8 cellular contexts compared by ENCODE assay signal in the genomic region with DNA sequence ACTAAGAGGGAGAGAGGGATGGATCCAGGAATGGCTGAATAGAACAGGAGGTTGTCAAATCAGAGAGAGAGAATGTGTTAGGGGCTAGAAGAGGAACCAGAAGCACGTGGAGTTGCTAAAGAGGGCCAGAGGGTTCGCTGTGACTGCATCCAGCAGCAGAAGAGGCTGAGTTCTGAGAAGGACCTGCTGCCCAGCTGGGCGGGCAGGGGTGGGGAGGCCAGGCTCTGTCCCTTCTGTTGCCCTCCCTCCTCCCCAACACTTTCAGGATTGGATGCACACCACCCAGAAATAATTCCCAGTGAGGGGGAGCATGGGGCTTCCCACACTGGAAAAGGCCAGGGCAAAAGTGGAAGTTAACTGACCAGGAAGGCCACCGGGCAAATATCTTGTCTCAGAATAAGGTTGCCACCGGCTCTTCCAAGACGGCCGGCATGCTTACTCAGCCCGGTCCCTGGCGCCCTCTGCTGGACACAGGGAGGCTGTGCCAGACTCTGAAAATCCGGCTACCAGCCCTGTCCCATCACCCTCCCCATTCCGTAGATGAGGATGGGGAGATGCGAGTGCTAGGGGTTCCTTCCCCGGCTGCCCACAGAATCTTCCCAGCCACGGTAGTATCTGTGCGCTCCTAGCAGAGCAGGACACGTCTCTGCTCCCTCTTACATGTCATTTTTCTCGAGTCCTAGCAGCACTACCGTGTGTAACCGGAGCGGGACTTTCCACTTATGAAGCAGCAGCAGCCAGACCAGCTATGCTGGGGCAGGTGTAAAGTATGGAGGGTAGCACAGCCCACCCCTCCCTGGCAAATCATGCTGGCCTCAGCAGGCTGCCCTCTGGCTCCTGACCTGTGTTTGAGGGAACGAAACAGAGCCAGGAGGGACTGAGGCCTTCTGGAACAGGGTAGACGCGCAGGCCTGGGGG. TPM values are rescaled to one million over a fixed set of nuclear protein-coding genes. Genes with fewer than 3 reads are reported as not detected.
A peak's percentile ranks its signal among the peaks of the same experiment; 100 is the strongest.
DNase-seq lines count a peak whose midpoint lies in the region; ATAC-seq and TF ChIP-seq lines count a peak whose summit lies in the region.

No MANE protein-coding gene starts in this region.

- no peak overlapping the region for H3K4me3 ChIP-seq in BLaER1

- peaks cover 49% of the 10 kb centered on the region for H3K4me1 ChIP-seq in BLaER1

- no peaks in the 10 kb centered on the region for H3K27me3 ChIP-seq in BLaER1

- no peaks in the 10 kb centered on the region for H4K20me1 ChIP-seq in BLaER1

- H3K27me3 Mint-ChIP-seq in WTC11 (ENCODE audit: low read depth) (peaks cover 20% of the 10 kb centered on the region), immature natural killer cell (ENCODE audit: low read depth in 3 of 3) (peaks cover 0 to 4% (median 0%) of the 10 kb centered on the region in 3 donors)

- POLR2A ChIA-PET in WTC11 (lab: Charles Lee): interaction anchor here (0.6 to 1.9 kb wide), 2 partner anchors 72 to 868 kb away, joined by 5 to 13 read pairs; no protein-coding TSS in a partner anchor

- CTCF ChIA-PET in WTC11 (lab: Charles Lee): interaction anchor here (0.6 to 10.3 kb wide), 23 partner anchors 9 to 1107 kb away, joined by 3 to 161 read pairs (median 4); no protein-coding TSS in a partner anchor

- H3K36me3 Mint-ChIP-seq in WTC11 (no peaks in the 10 kb centered on the region), immature natural killer cell (no peaks in the 10 kb centered on the region)

- in situ Hi-C loops in T47D (cut with HindIII; ENCODE audit: low pct_unique_long_range_greater_than_20kb, low sequenced_read_pairs): no loop called here

- H3K9me3 Mint-ChIP-seq in WTC11: no peaks in the 10 kb centered on the region
- H3K9me3 Mint-ChIP-seq in immature natural killer cell: no peaks in the 10 kb centered on the region

- TF ChIP-seq CTCF in WTC11 (IDR thresholded peaks at IDR 0.05): peak; percentile 90

- ATAC-seq in GM21529 (IDR thresholded peaks at IDR 0.05; ENCODE audit: unreplicated experiment) (peak; percentile 69), WTC11 (peak; percentile 71), GM18511 (IDR thresholded peaks at IDR 0.05; ENCODE audit: unreplicated experiment) (no peak)

- no peak overlapping the region for H3K27ac Mint-ChIP-seq in WTC11
- no peak overlapping the region for H3K27ac Mint-ChIP-seq in immature natural killer cell

- DNase-seq in NCI-H1930 (lab: John Stamatoyannopoulos, UW): peak; percentile 48 to 76
- DNase-seq in WTC11 (ENCODE audit: low spot score): peak; percentile 93
- peak; percentile 48 to 80 for DNase-seq in T47D (ENCODE audit: low read depth in 1 of 2, low spot score in 1 of 2)
- DNase-seq in immature natural killer cell: peak; percentile 74 to 81 (median 79)
- DNase-seq in stimulated activated CD4-positive, alpha-beta T cell treated with anti-CD3 and anti-CD28 coated beads, Interleukin-12 subunit alpha, Interleukin-12 subunit beta, amount 100 ng/mL, for 24 hours (ENCODE audit: low read depth in 2 of 2): peak; percentile 69 to 83

- peak overlapping the region; percentile 89 for H3K4me2 ChIP-seq in BLaER1

- peak overlapping the region; percentile 33; the same call in 1 of the 2 replicates for H3K9ac ChIP-seq in BLaER1

- no peaks in the 10 kb centered on the region for H3K9me3 ChIP-seq in BLaER1

- H3K4me3 Mint-ChIP-seq in WTC11 (no peak overlapping the region), immature natural killer cell (no peak overlapping the region)

- H3K4me1 Mint-ChIP-seq in WTC11 (peaks cover 35% of the 10 kb centered on the region), immature natural killer cell (no peaks in the 10 kb centered on the region)

- H3K36me3 ChIP-seq in BLaER1: peaks cover 4% of the 10 kb centered on the region; the same call in 1 of the 2 replicates

- 0 out of 2 replicates have a peak overlapping the region, but pooled peaks have one; percentile 46 for H3K27ac ChIP-seq in BLaER1

TF ChIP-seq in WTC11, 78 proteins besides CTCF, POLR2A, EP300 and RAD21:
- TF ChIP-seq IRF2 (CRISPR knock-in tag; IDR thresholded peaks at IDR 0.05; ENCODE audit: borderline replicate concordance, low read depth): no peak
- TF ChIP-seq, protein P1, sequence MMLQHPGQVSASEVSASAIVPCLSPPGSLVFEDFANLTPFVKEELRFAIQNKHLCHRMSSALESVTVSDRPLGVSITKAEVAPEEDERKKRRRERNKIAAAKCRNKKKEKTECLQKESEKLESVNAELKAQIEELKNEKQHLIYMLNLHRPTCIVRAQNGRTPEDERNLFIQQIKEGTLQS (CRISPR knock-in tag; conservative IDR thresholded peaks at IDR 0.05): no peak
- TF ChIP-seq, protein P2, sequence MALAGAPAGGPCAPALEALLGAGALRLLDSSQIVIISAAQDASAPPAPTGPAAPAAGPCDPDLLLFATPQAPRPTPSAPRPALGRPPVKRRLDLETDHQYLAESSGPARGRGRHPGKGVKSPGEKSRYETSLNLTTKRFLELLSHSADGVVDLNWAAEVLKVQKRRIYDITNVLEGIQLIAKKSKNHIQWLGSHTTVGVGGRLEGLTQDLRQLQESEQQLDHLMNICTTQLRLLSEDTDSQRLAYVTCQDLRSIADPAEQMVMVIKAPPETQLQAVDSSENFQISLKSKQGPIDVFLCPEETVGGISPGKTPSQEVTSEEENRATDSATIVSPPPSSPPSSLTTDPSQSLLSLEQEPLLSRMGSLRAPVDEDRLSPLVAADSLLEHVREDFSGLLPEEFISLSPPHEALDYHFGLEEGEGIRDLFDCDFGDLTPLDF (CRISPR knock-in tag; IDR thresholded peaks at IDR 0.05): no peak
- TF ChIP-seq, protein P3, sequence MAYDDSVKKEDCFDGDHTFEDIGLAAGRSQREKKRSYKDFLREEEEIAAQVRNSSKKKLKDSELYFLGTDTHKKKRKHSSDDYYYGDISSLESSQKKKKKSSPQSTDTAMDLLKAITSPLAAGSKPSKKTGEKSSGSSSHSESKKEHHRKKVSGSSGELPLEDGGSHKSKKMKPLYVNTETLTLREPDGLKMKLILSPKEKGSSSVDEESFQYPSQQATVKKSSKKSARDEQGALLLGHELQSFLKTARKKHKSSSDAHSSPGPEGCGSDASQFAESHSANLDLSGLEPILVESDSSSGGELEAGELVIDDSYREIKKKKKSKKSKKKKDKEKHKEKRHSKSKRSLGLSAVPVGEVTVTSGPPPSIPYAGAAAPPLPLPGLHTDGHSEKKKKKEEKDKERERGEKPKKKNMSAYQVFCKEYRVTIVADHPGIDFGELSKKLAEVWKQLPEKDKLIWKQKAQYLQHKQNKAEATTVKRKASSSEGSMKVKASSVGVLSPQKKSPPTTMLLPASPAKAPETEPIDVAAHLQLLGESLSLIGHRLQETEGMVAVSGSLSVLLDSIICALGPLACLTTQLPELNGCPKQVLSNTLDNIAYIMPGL (CRISPR knock-in tag; IDR thresholded peaks at IDR 0.05): no peak
- TF ChIP-seq ATF1 (CRISPR knock-in tag; IDR thresholded peaks at IDR 0.05): no peak
- TF ChIP-seq JAZF1 (CRISPR knock-in tag; IDR thresholded peaks at IDR 0.05): no peak
- TF ChIP-seq, protein P4, sequence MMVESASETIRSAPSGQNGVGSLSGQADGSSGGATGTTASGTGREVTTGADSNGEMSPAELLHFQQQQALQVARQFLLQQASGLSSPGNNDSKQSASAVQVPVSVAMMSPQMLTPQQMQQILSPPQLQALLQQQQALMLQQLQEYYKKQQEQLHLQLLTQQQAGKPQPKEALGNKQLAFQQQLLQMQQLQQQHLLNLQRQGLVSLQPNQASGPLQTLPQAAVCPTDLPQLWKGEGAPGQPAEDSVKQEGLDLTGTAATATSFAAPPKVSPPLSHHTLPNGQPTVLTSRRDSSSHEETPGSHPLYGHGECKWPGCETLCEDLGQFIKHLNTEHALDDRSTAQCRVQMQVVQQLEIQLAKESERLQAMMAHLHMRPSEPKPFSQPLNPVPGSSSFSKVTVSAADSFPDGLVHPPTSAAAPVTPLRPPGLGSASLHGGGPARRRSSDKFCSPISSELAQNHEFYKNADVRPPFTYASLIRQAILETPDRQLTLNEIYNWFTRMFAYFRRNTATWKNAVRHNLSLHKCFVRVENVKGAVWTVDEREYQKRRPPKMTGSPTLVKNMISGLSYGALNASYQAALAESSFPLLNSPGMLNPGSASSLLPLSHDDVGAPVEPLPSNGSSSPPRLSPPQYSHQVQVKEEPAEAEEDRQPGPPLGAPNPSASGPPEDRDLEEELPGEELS (CRISPR knock-in tag; IDR thresholded peaks at IDR 0.05): no peak
- TF ChIP-seq MYBL2 (CRISPR knock-in tag; IDR thresholded peaks at IDR 0.05): no peak
- no peak for TF ChIP-seq FOXK1 (CRISPR knock-in tag; IDR thresholded peaks at IDR 0.05)
- no peak for TF ChIP-seq GABPB1 (CRISPR knock-in tag; IDR thresholded peaks at IDR 0.05)
- TF ChIP-seq, protein P5, sequence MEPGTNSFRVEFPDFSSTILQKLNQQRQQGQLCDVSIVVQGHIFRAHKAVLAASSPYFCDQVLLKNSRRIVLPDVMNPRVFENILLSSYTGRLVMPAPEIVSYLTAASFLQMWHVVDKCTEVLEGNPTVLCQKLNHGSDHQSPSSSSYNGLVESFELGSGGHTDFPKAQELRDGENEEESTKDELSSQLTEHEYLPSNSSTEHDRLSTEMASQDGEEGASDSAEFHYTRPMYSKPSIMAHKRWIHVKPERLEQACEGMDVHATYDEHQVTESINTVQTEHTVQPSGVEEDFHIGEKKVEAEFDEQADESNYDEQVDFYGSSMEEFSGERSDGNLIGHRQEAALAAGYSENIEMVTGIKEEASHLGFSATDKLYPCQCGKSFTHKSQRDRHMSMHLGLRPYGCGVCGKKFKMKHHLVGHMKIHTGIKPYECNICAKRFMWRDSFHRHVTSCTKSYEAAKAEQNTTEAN (CRISPR knock-in tag; IDR thresholded peaks at IDR 0.05): no peak
- TF ChIP-seq, protein P6, sequence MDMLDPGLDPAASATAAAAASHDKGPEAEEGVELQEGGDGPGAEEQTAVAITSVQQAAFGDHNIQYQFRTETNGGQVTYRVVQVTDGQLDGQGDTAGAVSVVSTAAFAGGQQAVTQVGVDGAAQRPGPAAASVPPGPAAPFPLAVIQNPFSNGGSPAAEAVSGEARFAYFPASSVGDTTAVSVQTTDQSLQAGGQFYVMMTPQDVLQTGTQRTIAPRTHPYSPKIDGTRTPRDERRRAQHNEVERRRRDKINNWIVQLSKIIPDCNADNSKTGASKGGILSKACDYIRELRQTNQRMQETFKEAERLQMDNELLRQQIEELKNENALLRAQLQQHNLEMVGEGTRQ (CRISPR knock-in tag; IDR thresholded peaks at IDR 0.05): no peak

RNA-seq across cellular contexts. Expression of a gene that starts 46.8 kb away (rescaled TPM):
- total RNA-seq in WTC11 (2021): not detected in 3 replicates
- not detected for polyA plus RNA-seq in immature natural killer cell
